ENCODE assay signal across 15 cellular contexts in genomic region chr3:150922611-150923010, GRCh38. TPM values are rescaled to one million over a fixed set of nuclear protein-coding genes. Genes with fewer than 3 reads are reported as not detected.
DNase-seq lines count a peak whose midpoint lies in the region; ATAC-seq, FAIRE-seq and TF ChIP-seq lines count a peak whose summit lies in the region.
"Had no signal": no experiment of that assay in that cellular context is flagged by ENCODE, and none has a peak within 500 bp of the region (broad histone marks: within the 10 kb centered on the region; RNA-seq: fewer than 3 reads in every experiment).

No MANE protein-coding gene starts in this region.

- H3K27ac Mint-ChIP-seq in stimulated activated naive CD8-positive, alpha-beta T cell treated with anti-CD3 and anti-CD28 coated beads, Interleukin-15, amount 100 ng/mL, for 72 hours, result no peak overlapping the region
- H3K27ac Mint-ChIP-seq: activated CD8-positive, alpha-beta T cell treated with anti-CD3 and anti-CD28 coated beads, Interleukin-2, amount 10 ng/mL, durations not matched to agents 7 days and 5 days; memory B cell; stimulated activated naive CD8-positive, alpha-beta T cell treated with anti-CD3 and anti-CD28 coated beads, Interleukin-15, Interleukin-2, amounts not matched to agents 100 ng/mL and 50 ng/mL, for 24 hours had no signal

- H3K9me3 Mint-ChIP-seq in stimulated activated naive CD8-positive, alpha-beta T cell treated with anti-CD3 and anti-CD28 coated beads, Interleukin-15, amount 100 ng/mL, for 72 hours, result no peaks in the 10 kb centered on the region
- H3K9me3 Mint-ChIP-seq: memory B cell; neural crest cell; stimulated activated naive CD8-positive, alpha-beta T cell treated with anti-CD3 and anti-CD28 coated beads, Interleukin-15, Interleukin-2, amounts not matched to agents 100 ng/mL and 50 ng/mL, for 24 hours had no signal

- no peaks in the 10 kb centered on the region for H3K4me1 ChIP-seq in cardiac muscle cell (ENCODE audit: low read depth)
- H3K4me1 ChIP-seq: gastrocnemius medialis, SJSA1 had no signal

- no peaks in the 10 kb centered on the region for H3K9me3 ChIP-seq in cardiac muscle cell (ENCODE audit: low read depth)
- H3K9me3 ChIP-seq: gastrocnemius medialis, SJSA1 had no signal

- H3K36me3 ChIP-seq in cardiac muscle cell, result no peaks in the 10 kb centered on the region
- H3K36me3 ChIP-seq: gastrocnemius medialis, SJSA1 had no signal

- FAIRE-seq in urothelium cell line (lab: Jason Lieb, UNC), result no peak

- H3K27me3 ChIP-seq in cardiac muscle cell, result no peaks in the 10 kb centered on the region
- H3K27me3 ChIP-seq: SJSA1 had no signal

- intact Hi-C loops in cardiac septum (cut with DNase I), result no loop called here

- no peak for ATAC-seq in stimulated activated naive CD8-positive, alpha-beta T cell treated with anti-CD3 and anti-CD28 coated beads, Interleukin-15, amount 100 ng/mL, for 72 hours
- no peak for ATAC-seq in HG02852 (IDR thresholded peaks at IDR 0.05; ENCODE audit: unreplicated experiment)
- ATAC-seq: activated CD8-positive, alpha-beta T cell treated with anti-CD3 and anti-CD28 coated beads, Interleukin-2, amount 10 ng/mL, durations not matched to agents 7 days and 5 days; gastrocnemius medialis had no signal

- H3K4me3 ChIP-seq in cardiac muscle cell, result no peak overlapping the region
- H3K4me3 ChIP-seq: gastrocnemius medialis, SJSA1 had no signal

- H3K27ac ChIP-seq in cardiac muscle cell, result no peak overlapping the region
- H3K27ac ChIP-seq: gastrocnemius medialis, SJSA1 had no signal

- DNase-seq in cardiac muscle cell (ENCODE audit: low read depth in 1 of 2, low spot score in 1 of 2), result peak; percentile 22 to 34
- DNase-seq in cardiac septum (ENCODE audit: low spot score), result no peak
- DNase-seq in NCI-H226, result peak; percentile 47
- peak; percentile 56 for DNase-seq in ecto neural progenitor cell (ENCODE audit: low spot score)
- peak; percentile 17 for DNase-seq in urothelium cell line (ENCODE audit: low spot score)
- DNase-seq in UCSD-AML1 (lab: John Stamatoyannopoulos, UW; ENCODE audit: unreplicated experiment), result no peak
- no peak for DNase-seq in stimulated activated naive CD8-positive, alpha-beta T cell treated with anti-CD3 and anti-CD28 coated beads, Interleukin-15, amount 100 ng/mL, for 72 hours
- DNase-seq: activated CD8-positive, alpha-beta T cell treated with anti-CD3 and anti-CD28 coated beads, Interleukin-2, amount 10 ng/mL, durations not matched to agents 7 days and 5 days; gastrocnemius medialis had no signal

- H3K27me3 Mint-ChIP-seq in stimulated activated naive CD8-positive, alpha-beta T cell treated with anti-CD3 and anti-CD28 coated beads, Interleukin-15, amount 100 ng/mL, for 72 hours, result peaks cover 40% of the 10 kb centered on the region

- no peak for TF ChIP-seq CTCF in cardiac muscle cell (IDR thresholded peaks at IDR 0.05; ENCODE audit: low read depth, low read length)

- H3K4me1 Mint-ChIP-seq in stimulated activated naive CD8-positive, alpha-beta T cell treated with anti-CD3 and anti-CD28 coated beads, Interleukin-15, amount 100 ng/mL, for 72 hours, result peaks cover 10% of the 10 kb centered on the region
- H3K4me1 Mint-ChIP-seq: neural crest cell had no signal

- H3K4me3 Mint-ChIP-seq in stimulated activated naive CD8-positive, alpha-beta T cell treated with anti-CD3 and anti-CD28 coated beads, Interleukin-15, amount 100 ng/mL, for 72 hours, result no peak overlapping the region
- H3K4me3 Mint-ChIP-seq: activated CD8-positive, alpha-beta T cell treated with anti-CD3 and anti-CD28 coated beads, Interleukin-2, amount 10 ng/mL, durations not matched to agents 7 days and 5 days; memory B cell; neural crest cell; stimulated activated naive CD8-positive, alpha-beta T cell treated with anti-CD3 and anti-CD28 coated beads, Interleukin-15, Interleukin-2, amounts not matched to agents 100 ng/mL and 50 ng/mL, for 24 hours had no signal

RNA-seq across cellular contexts. Expression of gene MINDY4B, which starts 17.4 kb away (rescaled TPM):
- total RNA-seq in cardiac muscle cell (not detected in 2 replicates), cardiac septum (not detected)
- polyA plus RNA-seq in cardiac muscle cell, result not detected in 2 replicates
- total RNA-seq: activated CD8-positive, alpha-beta T cell treated with anti-CD3 and anti-CD28 coated beads, Interleukin-2, amount 10 ng/mL, durations not matched to agents 7 days and 5 days; chondrocyte; gastrocnemius medialis; neural crest cell; SJSA1 had no signal

RNA-seq across cellular contexts. Expression of gene CLRN1, which starts 49.9 kb away (rescaled TPM):
- total RNA-seq in cardiac muscle cell (not detected in 2 replicates), cardiac septum (not detected)
- not detected in 2 replicates for polyA plus RNA-seq in cardiac muscle cell
- total RNA-seq: activated CD8-positive, alpha-beta T cell treated with anti-CD3 and anti-CD28 coated beads, Interleukin-2, amount 10 ng/mL, durations not matched to agents 7 days and 5 days; chondrocyte; gastrocnemius medialis; neural crest cell; SJSA1 had no signal

Comparison
In these comparisons a context has a peak if more than half of its experiments do, and no peak if none do; other contexts are left out.
1. DNase-seq: peak in cardiac muscle cell (2 of 2), NCI-H226 (single experiment), ecto neural progenitor cell (single experiment) and urothelium cell line (single experiment); none in cardiac septum (single experiment), UCSD-AML1 (single experiment) and stimulated activated naive CD8-positive, alpha-beta T cell treated with anti-CD3 and anti-CD28 coated beads, Interleukin-15, amount 100 ng/mL, for 72 hours (0 of 2).